19 cellular contexts compared by ENCODE assay signal in the genomic region with DNA sequence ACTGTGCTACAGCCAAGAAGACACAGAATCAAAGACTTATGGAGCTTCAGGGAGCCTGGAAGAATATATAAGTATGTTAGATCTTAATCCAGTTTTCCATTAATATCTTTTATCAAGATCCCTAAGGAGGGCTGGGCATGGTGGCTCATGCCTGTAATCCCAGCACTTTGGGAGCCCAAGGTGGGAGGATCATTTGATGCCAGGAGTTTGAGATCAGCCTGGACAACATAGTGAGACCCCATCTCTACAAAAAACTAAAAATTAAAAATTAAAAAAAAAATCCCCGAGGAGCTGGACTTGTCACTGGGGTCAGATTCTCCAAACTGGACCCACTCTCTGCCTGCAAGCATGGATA.
DNase-seq lines count a peak whose midpoint lies in the region; ATAC-seq and TF ChIP-seq lines count a peak whose summit lies in the region.
"Had no signal": no experiment of that assay in that cellular context is flagged by ENCODE, and none has a peak within 500 bp of the region (broad histone marks: within the 10 kb centered on the region; RNA-seq: fewer than 3 reads in every experiment).

No MANE protein-coding gene starts in this region.

- H3K36me3 Mint-ChIP-seq in activated CD8-positive, alpha-beta T cell treated with anti-CD3 and anti-CD28 coated beads, Interleukin-2, amount 10 ng/mL, durations not matched to agents 7 days and 5 days (ENCODE audit: low read depth): no peaks in the 10 kb centered on the region
- H3K36me3 Mint-ChIP-seq: CD8-positive, alpha-beta memory T cell; immature natural killer cell had no signal

- H3K4me3 Mint-ChIP-seq in activated CD8-positive, alpha-beta T cell treated with anti-CD3 and anti-CD28 coated beads, Interleukin-2, amount 10 ng/mL, durations not matched to agents 7 days and 5 days: no peak overlapping the region
- H3K4me3 Mint-ChIP-seq: activated CD4-positive, alpha-beta T cell treated with anti-CD3 and anti-CD28 coated beads, Interleukin-2, amount 10 ng/mL, durations not matched to agents 24 days and 14 days; CD8-positive, alpha-beta memory T cell; central memory CD8-positive, alpha-beta T cell; immature natural killer cell had no signal

- TF ChIP-seq CTCF in esophagus squamous epithelium (IDR thresholded peaks at IDR 0.05) (no peak), sigmoid colon (IDR thresholded peaks at IDR 0.05) (no peak), prostate gland (IDR thresholded peaks at IDR 0.05) (no peak)

- H3K9ac ChIP-seq in BLaER1: no peak overlapping the region

- DNase-seq in SJSA1 (ENCODE audit: low read depth in 1 of 2, low spot score in 2 of 2) (no peak), esophagus squamous epithelium (lab: John Stamatoyannopoulos, UW) (no peak), sigmoid colon (no peak), NCI-H2081 (lab: John Stamatoyannopoulos, UW) (no peak), prostate gland (ENCODE audit: low spot score) (no peak)
- DNase-seq in activated CD8-positive, alpha-beta T cell treated with anti-CD3 and anti-CD28 coated beads, Interleukin-2, amount 10 ng/mL, durations not matched to agents 7 days and 5 days: no peak
- DNase-seq: activated CD4-positive, alpha-beta T cell treated with anti-CD3 and anti-CD28 coated beads, Interleukin-2, amount 10 ng/mL, durations not matched to agents 24 days and 14 days; activated CD8-positive, alpha-beta memory T cell treated with anti-CD3 and anti-CD28 coated beads, Interleukin-2, amount 50 U/mL, for 48 hours; activated effector memory CD4-positive, alpha-beta T cell treated with anti-CD3 and anti-CD28 coated beads, Interleukin-2, amount 50 U/mL, for 16 hours; CD8-positive, alpha-beta memory T cell; effector CD8-positive, alpha-beta T cell; immature natural killer cell; Karpas-422; NCI-H1092; NCI-H510A had no signal

- H3K36me3 ChIP-seq in BLaER1 (no peaks in the 10 kb centered on the region), SJSA1 (no peaks in the 10 kb centered on the region), esophagus squamous epithelium (no peaks in the 10 kb centered on the region), sigmoid colon (no peaks in the 10 kb centered on the region), prostate gland (no peaks in the 10 kb centered on the region)

- no peaks in the 10 kb centered on the region for H3K4me1 Mint-ChIP-seq in activated CD8-positive, alpha-beta T cell treated with anti-CD3 and anti-CD28 coated beads, Interleukin-2, amount 10 ng/mL, durations not matched to agents 7 days and 5 days (ENCODE audit: low read depth)
- H3K4me1 Mint-ChIP-seq: activated CD4-positive, alpha-beta T cell treated with anti-CD3 and anti-CD28 coated beads, Interleukin-2, amount 10 ng/mL, durations not matched to agents 24 days and 14 days; CD8-positive, alpha-beta memory T cell; central memory CD8-positive, alpha-beta T cell; immature natural killer cell had no signal

- H3K27ac ChIP-seq in BLaER1 (no peak overlapping the region), SJSA1 (peak overlapping the region; percentile 86), esophagus squamous epithelium (peak overlapping the region in 3 of 4 donors; percentile 3 to 80 (median 77)), sigmoid colon (peak overlapping the region; percentile 57 to 76 (median 68)), prostate gland (no peak overlapping the region)

- TF ChIP-seq POLR2A in esophagus squamous epithelium (IDR thresholded peaks at IDR 0.05): no peak
- no peak for TF ChIP-seq POLR2A in sigmoid colon (IDR thresholded peaks at IDR 0.05)
- no peak for TF ChIP-seq POLR2A in prostate gland (IDR thresholded peaks at IDR 0.05)

- CTCF ChIA-PET in activated CD8-positive, alpha-beta T cell treated with anti-CD3 and anti-CD28 coated beads, Interleukin-2, amount 10 ng/mL, durations not matched to agents 7 days and 5 days (lab: Charles Lee): no interaction called here

- 0 out of 2 replicates have a peak overlapping the region, but pooled peaks have one; percentile 27 for H3K4me2 ChIP-seq in BLaER1

- H3K4me1 ChIP-seq in BLaER1: peaks cover 46% of the 10 kb centered on the region
- peaks cover 48% of the 10 kb centered on the region for H3K4me1 ChIP-seq in SJSA1 (replicated peaks)
- H3K4me1 ChIP-seq in esophagus squamous epithelium: peaks cover 0 to 34% (median 21%) of the 10 kb centered on the region in 3 donors
- H3K4me1 ChIP-seq in sigmoid colon: peaks cover 0 to 56% (median 54%) of the 10 kb centered on the region in 4 donors
- H3K4me1 ChIP-seq in prostate gland (replicated peaks): no peaks in the 10 kb centered on the region

- POLR2A ChIA-PET in activated CD8-positive, alpha-beta T cell treated with anti-CD3 and anti-CD28 coated beads, Interleukin-2, amount 10 ng/mL, durations not matched to agents 7 days and 5 days (lab: Charles Lee): no interaction called here

- no peak overlapping the region for H3K4me3 ChIP-seq in BLaER1
- no peak overlapping the region for H3K4me3 ChIP-seq in SJSA1
- H3K4me3 ChIP-seq in esophagus squamous epithelium: peak overlapping the region in 1 of 4 donors; percentile 21
- no peak overlapping the region for H3K4me3 ChIP-seq in sigmoid colon
- H3K4me3 ChIP-seq in prostate gland: no peak overlapping the region
- H3K4me3 ChIP-seq: GM12878 had no signal

- no peak for TF ChIP-seq EP300 in sigmoid colon (IDR thresholded peaks at IDR 0.05)

- no peaks in the 10 kb centered on the region for H3K9me3 Mint-ChIP-seq in activated CD8-positive, alpha-beta T cell treated with anti-CD3 and anti-CD28 coated beads, Interleukin-2, amount 10 ng/mL, durations not matched to agents 7 days and 5 days (ENCODE audit: insufficient read depth)
- H3K9me3 Mint-ChIP-seq: activated CD4-positive, alpha-beta T cell treated with anti-CD3 and anti-CD28 coated beads, Interleukin-2, amount 10 ng/mL, durations not matched to agents 24 days and 14 days; central memory CD8-positive, alpha-beta T cell had no signal

- H3K27me3 ChIP-seq in BLaER1: no peaks in the 10 kb centered on the region
- no peaks in the 10 kb centered on the region for H3K27me3 ChIP-seq in SJSA1 (replicated peaks)
- no peaks in the 10 kb centered on the region for H3K27me3 ChIP-seq in esophagus squamous epithelium
- no peaks in the 10 kb centered on the region for H3K27me3 ChIP-seq in sigmoid colon
- H3K27me3 ChIP-seq in prostate gland (replicated peaks; ENCODE audit: insufficient read depth): no peaks in the 10 kb centered on the region

- H4K20me1 ChIP-seq in BLaER1: no peaks in the 10 kb centered on the region

- H3K27me3 Mint-ChIP-seq in activated CD8-positive, alpha-beta T cell treated with anti-CD3 and anti-CD28 coated beads, Interleukin-2, amount 10 ng/mL, durations not matched to agents 7 days and 5 days (ENCODE audit: low read depth): peaks cover 6% of the 10 kb centered on the region

- 79 to 84% methylated on average over 1 of the region's 1 CpG for WGBS in esophagus squamous epithelium, 2 donors
- WGBS in sigmoid colon, 2 donors: 88 to 95% methylated on average over 1 of the region's 1 CpG
- WGBS in prostate gland: 80% methylated on average over 1 of the region's 1 CpG

- no peak overlapping the region for H3K27ac Mint-ChIP-seq in activated CD8-positive, alpha-beta T cell treated with anti-CD3 and anti-CD28 coated beads, Interleukin-2, amount 10 ng/mL, durations not matched to agents 7 days and 5 days
- H3K27ac Mint-ChIP-seq: activated CD4-positive, alpha-beta T cell treated with anti-CD3 and anti-CD28 coated beads, Interleukin-2, amount 10 ng/mL, durations not matched to agents 24 days and 14 days; CD8-positive, alpha-beta memory T cell had no signal

- no peaks in the 10 kb centered on the region for H3K9me3 ChIP-seq in BLaER1
- no peaks in the 10 kb centered on the region for H3K9me3 ChIP-seq in SJSA1 (replicated peaks)
- no peaks in the 10 kb centered on the region for H3K9me3 ChIP-seq in esophagus squamous epithelium
- no peaks in the 10 kb centered on the region for H3K9me3 ChIP-seq in sigmoid colon
- no peaks in the 10 kb centered on the region for H3K9me3 ChIP-seq in prostate gland

- no peak for ATAC-seq in activated CD8-positive, alpha-beta T cell treated with anti-CD3 and anti-CD28 coated beads, Interleukin-2, amount 10 ng/mL, durations not matched to agents 7 days and 5 days
- no peak for ATAC-seq in GM21381 (IDR thresholded peaks at IDR 0.05; ENCODE audit: unreplicated experiment)
- ATAC-seq: GM12878 had no signal

- intact Hi-C loops in esophagus squamous epithelium (cut with DNase I): no loop called here
- intact Hi-C loops in sigmoid colon (cut with DNase I): loop anchor here (10.0 kb wide), 1 partner anchor 887 kb away; a partner anchor contains a TSS
- intact Hi-C loops in prostate gland (cut with DNase I): loop anchor here (10.0 kb wide), 1 partner anchor 297 kb away; no protein-coding TSS in a partner anchor

Comparison
In these comparisons a context has a peak if more than half of its experiments do, and no peak if none do; other contexts are left out.
1. H3K27ac ChIP-seq: peak in SJSA1 (single experiment), esophagus squamous epithelium (3 of 4) and sigmoid colon (4 of 4); none in BLaER1 (single experiment) and prostate gland (0 of 2).